Comparison of ENCODE assay signal across 8 cellular contexts in genomic region chr16:81077077-81077940, GRCh38. TPM values are rescaled to one million over a fixed set of nuclear protein-coding genes. Genes with fewer than 3 reads are reported as not detected.
DNase-seq lines count a peak whose midpoint lies in the region; ATAC-seq and TF ChIP-seq lines count a peak whose summit lies in the region.

TSS of gene C16orf46 (minus strand) at chr16:81077238. CDS start at chr16:81063955, 13,283 bp downstream.

- no peak within 1 kb of the TSS for H2BK15ac ChIP-seq in H9 (ENCODE audit: low read depth, low read length)

- H3K9me3 Mint-ChIP-seq in H9, result no peaks in the 10 kb centered on the region
- H3K9me3 Mint-ChIP-seq in stimulated activated naive CD8-positive, alpha-beta T cell treated with anti-CD3 and anti-CD28 coated beads, Interleukin-15, Interleukin-2, amounts not matched to agents 100 ng/mL and 50 ng/mL, for 24 hours, result no peaks in the 10 kb centered on the region

- no peak within 1 kb of the TSS for H2AFZ ChIP-seq in H9 (ENCODE audit: low read length)
- H2AFZ ChIP-seq in neural cell (ENCODE audit: low read depth, low read length), result peak within 1 kb of the TSS; percentile 98

- H3K79me1 ChIP-seq in H9 (ENCODE audit: insufficient read depth, low read depth, low read length, poor library complexity, severe bottlenecking), result no peaks in the 10 kb centered on the region

- in situ Hi-C loops in G401 (cut with HindIII; ENCODE audit: low sequenced_read_pairs), result no loop called here

- H3K4me3 Mint-ChIP-seq in H9, result no peak within 1 kb of the TSS
- peak within 1 kb of the TSS; percentile 37 for H3K4me3 Mint-ChIP-seq in stimulated activated naive CD8-positive, alpha-beta T cell treated with anti-CD3 and anti-CD28 coated beads, Interleukin-15, Interleukin-2, amounts not matched to agents 100 ng/mL and 50 ng/mL, for 24 hours

- WGBS in H9 (ENCODE audit: extremely low coverage, insufficient read length, low lambda C conversion rate), result no CpG with 5 or more reads among the region's 58 CpGs

- no peak within 1 kb of the TSS for H2BK20ac ChIP-seq in H9 (ENCODE audit: low read depth, low read length, poor library complexity, severe bottlenecking)

- H2BK12ac ChIP-seq in H9 (ENCODE audit: insufficient read length, low read depth, low read length), result no peak within 1 kb of the TSS

- peaks cover 8% of the 10 kb centered on the region for H3K23me2 ChIP-seq in H9 (ENCODE audit: insufficient read length, low read depth, low read length, poor library complexity, severe bottlenecking)

- H3K27ac ChIP-seq in H9 (ENCODE audit: insufficient read length, low read depth, low read length) (no peak within 1 kb of the TSS), RWPE2 (ENCODE audit: poor library complexity, severe bottlenecking) (peak within 1 kb of the TSS; percentile 59), neural cell (ENCODE audit: low read length) (peak within 1 kb of the TSS; percentile 99)

- H4K91ac ChIP-seq in H9 (ENCODE audit: insufficient read length, low read depth, low read length), result no peak within 1 kb of the TSS

- H3T11ph ChIP-seq in H9 (ENCODE audit: low read length), result no peak within 1 kb of the TSS

- peak within 1 kb of the TSS; percentile 91 to 98 (median 95) for H3K27ac Mint-ChIP-seq in H9
- peak within 1 kb of the TSS; percentile 71 for H3K27ac Mint-ChIP-seq in stimulated activated naive CD8-positive, alpha-beta T cell treated with anti-CD3 and anti-CD28 coated beads, Interleukin-15, Interleukin-2, amounts not matched to agents 100 ng/mL and 50 ng/mL, for 24 hours

- H3K9ac ChIP-seq in H9 (ENCODE audit: extremely low read depth, insufficient read length, low read length) (peak within 1 kb of the TSS; percentile 71), neural cell (ENCODE audit: low read length) (peak within 1 kb of the TSS; percentile 96)

- H4K5ac ChIP-seq in H9 (ENCODE audit: insufficient read length, low read depth, low read length), result no peak within 1 kb of the TSS

- H3K4me1 ChIP-seq in H9 (ENCODE audit: insufficient read depth, low read length) (no peaks in the 10 kb centered on the region), RWPE2 (ENCODE audit: insufficient read depth, poor library complexity, severe bottlenecking) (peaks cover 4% of the 10 kb centered on the region)

- no peaks in the 10 kb centered on the region for H3F3A ChIP-seq in neural cell (ENCODE audit: insufficient read depth, low read length, poor library complexity, severe bottlenecking)

- DNase-seq in G401 (ENCODE audit: low spot score) (peak; percentile 98), H9 (peak; percentile 99), M059J (ENCODE audit: low read depth) (peak; percentile 95), RWPE2 (ENCODE audit: low spot score) (peak; percentile 98), foreskin fibroblast (peak; percentile 93 to 98)
- peak; percentile 99 for DNase-seq in activated effector memory CD4-positive, alpha-beta T cell treated with anti-CD3 and anti-CD28 coated beads, Interleukin-2, amount 50 U/mL, for 16 hours

- H3K79me2 ChIP-seq in H9 (ENCODE audit: insufficient read depth, low read length), result no peaks in the 10 kb centered on the region
- peaks cover 6% of the 10 kb centered on the region for H3K79me2 ChIP-seq in neural cell (replicated peaks; ENCODE audit: insufficient read depth, low read length)

- H3K4me2 ChIP-seq in H9 (ENCODE audit: insufficient read depth, insufficient read length, low read length), result peak within 1 kb of the TSS; percentile 72
- peak within 1 kb of the TSS; percentile 92 for H3K4me2 ChIP-seq in neural cell (ENCODE audit: low read length)

- peaks cover 11 to 12% of the 10 kb centered on the region in 2 experiments for H3K4me1 Mint-ChIP-seq in H9
- no peaks in the 10 kb centered on the region for H3K4me1 Mint-ChIP-seq in stimulated activated naive CD8-positive, alpha-beta T cell treated with anti-CD3 and anti-CD28 coated beads, Interleukin-15, Interleukin-2, amounts not matched to agents 100 ng/mL and 50 ng/mL, for 24 hours (ENCODE audit: low read depth)

- no peak within 1 kb of the TSS for H3K23ac ChIP-seq in H9 (ENCODE audit: insufficient read length, low read depth, low read length)

- ATAC-seq in RWPE2 (ENCODE audit: low read depth), result peak; percentile 92

- no peak within 1 kb of the TSS for H4K8ac ChIP-seq in H9 (replicated peaks; ENCODE audit: insufficient read length, low read depth, low read length)

- no peak within 1 kb of the TSS for H2BK120ac ChIP-seq in H9 (ENCODE audit: low read depth, low read length, poor library complexity, severe bottlenecking)

- H3K9me3 ChIP-seq in H9 (ENCODE audit: control insufficient read depth, low read depth, low read length), result no peaks in the 10 kb centered on the region
- no peaks in the 10 kb centered on the region for H3K9me3 ChIP-seq in RWPE2 (ENCODE audit: severe bottlenecking)
- H3K9me3 ChIP-seq in neural cell (ENCODE audit: low read length), result no peaks in the 10 kb centered on the region

- no peaks in the 10 kb centered on the region for H3K9me2 ChIP-seq in neural cell (ENCODE audit: insufficient read depth, low read length)

- no peak within 1 kb of the TSS for H3K56ac ChIP-seq in H9 (ENCODE audit: insufficient read length, low read depth, low read length)

- no peaks in the 10 kb centered on the region; the same call in 1 of the 2 replicates for H3K27me3 Mint-ChIP-seq in H9 (ENCODE audit: low read depth)
- H3K27me3 Mint-ChIP-seq in stimulated activated naive CD8-positive, alpha-beta T cell treated with anti-CD3 and anti-CD28 coated beads, Interleukin-15, Interleukin-2, amounts not matched to agents 100 ng/mL and 50 ng/mL, for 24 hours, result no peaks in the 10 kb centered on the region

- no peak for TF ChIP-seq CTCF in H9 (conservative IDR thresholded peaks at IDR 0.05)
- no peak for TF ChIP-seq CTCF in RWPE2 (IDR thresholded peaks at IDR 0.05; ENCODE audit: poor library complexity, severe bottlenecking)
- TF ChIP-seq CTCF in foreskin fibroblast (IDR thresholded peaks at IDR 0.05; ENCODE audit: low read depth, low read length), result no peak
- no peak for TF ChIP-seq CTCF in neural cell (IDR thresholded peaks at IDR 0.05; ENCODE audit: poor library complexity, severe bottlenecking)

- H2AK5ac ChIP-seq in H9 (ENCODE audit: insufficient read length, low read length), result no peak within 1 kb of the TSS

- H3K4ac ChIP-seq in H9 (ENCODE audit: low read depth, low read length), result no peak within 1 kb of the TSS

- H4K20me1 ChIP-seq in H9 (ENCODE audit: control insufficient read depth, insufficient read depth, insufficient read length), result no peaks in the 10 kb centered on the region
- no peaks in the 10 kb centered on the region for H4K20me1 ChIP-seq in neural cell (ENCODE audit: insufficient read depth)

- H3K36me3 ChIP-seq in RWPE2 (ENCODE audit: low read depth) (0 out of 2 replicates have a peak, but pooled peaks cover 4% of the 10 kb centered on the region), neural cell (ENCODE audit: insufficient read depth, low read length) (no peaks in the 10 kb centered on the region)

- peak within 1 kb of the TSS; percentile 88 for H3K14ac ChIP-seq in H9 (ENCODE audit: insufficient read depth, low read length)

- H3K4me3 ChIP-seq in RWPE2 (ENCODE audit: severe bottlenecking), result peak within 1 kb of the TSS; percentile 61
- H3K4me3 ChIP-seq in foreskin fibroblast (ENCODE audit: low read depth in 1 of 2, low read length in 2 of 2), result peak within 1 kb of the TSS; percentile 62 to 87
- H3K4me3 ChIP-seq in neural cell (ENCODE audit: low read length), result peak within 1 kb of the TSS; percentile 87

- no peak for TF ChIP-seq RAD21 in neural cell (conservative IDR thresholded peaks at IDR 0.05)

- H2BK5ac ChIP-seq in H9 (ENCODE audit: insufficient read length, low read length), result no peak within 1 kb of the TSS

- H3K27me3 ChIP-seq in H9 (ENCODE audit: insufficient read depth, low read length), result no peaks in the 10 kb centered on the region
- H3K27me3 ChIP-seq in RWPE2 (ENCODE audit: insufficient read depth, poor library complexity, severe bottlenecking), result no peaks in the 10 kb centered on the region
- H3K27me3 ChIP-seq in neural cell (ENCODE audit: insufficient read depth, low read depth, low read length), result no peaks in the 10 kb centered on the region

- H3K36me3 Mint-ChIP-seq in H9 (ENCODE audit: insufficient read depth in 1 of 3, low read depth in 3 of 3), result peaks cover 0 to 6% (median 6%) of the 10 kb centered on the region in 3 experiments; a peak in 3 of 7 replicates
- no peaks in the 10 kb centered on the region for H3K36me3 Mint-ChIP-seq in stimulated activated naive CD8-positive, alpha-beta T cell treated with anti-CD3 and anti-CD28 coated beads, Interleukin-15, Interleukin-2, amounts not matched to agents 100 ng/mL and 50 ng/mL, for 24 hours (ENCODE audit: low read depth)

- peak within 1 kb of the TSS; percentile 45 for H3K18ac ChIP-seq in H9 (ENCODE audit: insufficient read length, low read depth, low read length)

- TF ChIP-seq EP300 in neural cell (conservative IDR thresholded peaks at IDR 0.05; ENCODE audit: poor library complexity, severe bottlenecking), result peak; percentile 57

TF ChIP-seq in neural cell, 6 proteins besides CTCF, POLR2A, EP300 and RAD21 (continues in another document):
- TF ChIP-seq POLR2AphosphoS5 (IDR thresholded peaks at IDR 0.05), result peak; percentile 98
- TF ChIP-seq SMC3 (conservative IDR thresholded peaks at IDR 0.05; ENCODE audit: poor library complexity), result peak; percentile 13
- peak; percentile 75 for TF ChIP-seq TAF1 (IDR thresholded peaks at IDR 0.05; ENCODE audit: low read depth)
- TF ChIP-seq EZH2 (IDR thresholded peaks at IDR 0.05; ENCODE audit: borderline replicate concordance, insufficient read depth, low read length, poor library complexity, severe bottlenecking), result no peak
- TF ChIP-seq MXI1 (conservative IDR thresholded peaks at IDR 0.05; ENCODE audit: poor library complexity, severe bottlenecking), result peak; percentile 93

RNA-seq across cellular contexts. Expression of gene C16orf46, which starts in this region (rescaled TPM):
- 1.4 TPM in 1 of 2 replicates, not detected in the other for total RNA-seq in G401 (2014; rRNA removed; shearing (Covaris generic))
- 0.86 and 2.0 TPM in 2 replicates for total RNA-seq in H9 (2021)
- 1.4 TPM in 1 of 2 replicates, not detected in the other for total RNA-seq in M059J (2014; rRNA removed; shearing (Covaris generic))
- polyA plus RNA-seq in neural cell, result 8.7 TPM in 2 replicates
- 5.2 and 8.0 TPM in 2 replicates for polyA minus RNA-seq in neural cell
